In the genomic region with DNA sequence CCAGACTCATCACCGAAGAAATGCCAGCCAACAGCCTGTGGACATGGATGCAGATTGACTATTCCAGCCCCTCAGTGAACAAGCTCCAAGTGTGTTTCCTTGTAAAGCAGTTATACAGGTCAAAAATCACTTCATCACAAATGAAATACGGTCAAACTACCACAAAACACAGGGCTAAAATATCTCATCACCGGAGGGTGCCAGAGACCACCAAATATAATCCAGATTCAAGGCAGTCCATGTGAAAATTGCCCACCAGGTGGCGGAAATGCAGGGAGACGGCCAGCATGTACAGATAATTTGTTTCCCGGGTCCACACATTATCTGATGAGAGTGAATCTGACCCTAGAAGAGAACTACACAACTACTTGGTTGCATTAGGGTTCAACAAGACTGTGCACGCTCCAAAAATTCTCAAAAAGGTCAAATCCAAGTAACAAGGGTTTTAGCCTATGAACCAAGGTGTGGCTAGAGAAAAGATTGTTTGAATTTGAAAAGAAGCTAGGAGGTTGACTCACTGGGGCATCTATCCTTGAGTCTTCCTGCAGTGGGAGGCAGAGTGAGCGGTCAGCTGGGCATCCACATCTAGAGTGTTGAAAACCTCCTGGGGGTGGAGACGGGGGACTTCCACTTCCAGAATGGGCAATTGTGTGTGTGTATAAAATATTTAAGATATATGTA, we compare ENCODE assay signal across 8 cellular contexts.
DNase-seq lines count a peak whose midpoint lies in the region; ATAC-seq and TF ChIP-seq lines count a peak whose summit lies in the region.

No MANE protein-coding gene starts in this region.

- H3K4me1 ChIP-seq in right atrium auricular region: no peaks in the 10 kb centered on the region
- H3K4me1 ChIP-seq in smooth muscle cell (ENCODE audit: low read depth): peaks cover 6% of the 10 kb centered on the region

- H2AFZ ChIP-seq in smooth muscle cell (ENCODE audit: low read depth): no peak overlapping the region

- H3K27me3 ChIP-seq in right atrium auricular region: no peaks in the 10 kb centered on the region
- peaks cover 20% of the 10 kb centered on the region for H3K27me3 ChIP-seq in smooth muscle cell (ENCODE audit: low read depth)

- H3K4me3 ChIP-seq in right atrium auricular region (no peak overlapping the region), smooth muscle cell (no peak overlapping the region)

- WGBS in smooth muscle cell (ENCODE audit: low lambda C conversion rate): 25% methylated on average over 9 of the region's 9 CpGs

- TF ChIP-seq CTCF in right atrium auricular region (IDR thresholded peaks at IDR 0.05): peak; percentile 88 to 93
- TF ChIP-seq CTCF in smooth muscle cell (IDR thresholded peaks at IDR 0.05; ENCODE audit: borderline replicate concordance, insufficient read depth, poor library complexity, severe bottlenecking): peak; percentile 93

- peak overlapping the region in 1 of 2 donors; percentile 43 for H3K27ac ChIP-seq in right atrium auricular region
- no peak overlapping the region for H3K27ac ChIP-seq in smooth muscle cell (ENCODE audit: low read depth)

- no peaks in the 10 kb centered on the region for H3F3A ChIP-seq in smooth muscle cell (ENCODE audit: low read depth)

- ATAC-seq in HG03378 (IDR thresholded peaks at IDR 0.05; ENCODE audit: unreplicated experiment) (no peak), GM19328 (IDR thresholded peaks at IDR 0.05; ENCODE audit: unreplicated experiment) (no peak)

- no peaks in the 10 kb centered on the region for H3K79me2 ChIP-seq in smooth muscle cell (ENCODE audit: low read depth)

- no peak overlapping the region for H3K9ac ChIP-seq in smooth muscle cell (ENCODE audit: low read depth)

- peak overlapping the region; percentile 65 for H3K4me2 ChIP-seq in smooth muscle cell

- H3K36me3 ChIP-seq in right atrium auricular region (no peaks in the 10 kb centered on the region), smooth muscle cell (ENCODE audit: low read depth) (no peaks in the 10 kb centered on the region)

- DNase-seq in ELF-1 (ENCODE audit: low read depth, low spot score): peak; percentile 82
- peak; percentile 93 for DNase-seq in NAMALWA (ENCODE audit: low spot score)
- peak; percentile 65 for DNase-seq in SW480 (ENCODE audit: low spot score)
- DNase-seq in amniotic epithelial cell (ENCODE audit: low read depth): peak; percentile 66
- peak; percentile 78 for DNase-seq in right atrium auricular region (ENCODE audit: low spot score)
- peak; percentile 15 for DNase-seq in smooth muscle cell (lab: John Stamatoyannopoulos, UW; ENCODE audit: unreplicated experiment)

- H4K20me1 ChIP-seq in smooth muscle cell (ENCODE audit: low read depth): no peaks in the 10 kb centered on the region

- peaks cover 0 to 17% of the 10 kb centered on the region in 2 donors for H3K9me3 ChIP-seq in right atrium auricular region
- no peaks in the 10 kb centered on the region for H3K9me3 ChIP-seq in smooth muscle cell (replicated peaks; ENCODE audit: low read depth)

Comparison
In these comparisons a context has a peak if more than half of its experiments do, and no peak if none do; other contexts are left out.
1. DNase-seq: peak in every context shown above with its lines; median percentile 93 in NAMALWA; 82 in ELF-1; 78 in right atrium auricular region; 66 in amniotic epithelial cell; 65 in SW480; 15 in smooth muscle cell.